Comparison of ENCODE assay signal across 7 cellular contexts in the genomic region with DNA sequence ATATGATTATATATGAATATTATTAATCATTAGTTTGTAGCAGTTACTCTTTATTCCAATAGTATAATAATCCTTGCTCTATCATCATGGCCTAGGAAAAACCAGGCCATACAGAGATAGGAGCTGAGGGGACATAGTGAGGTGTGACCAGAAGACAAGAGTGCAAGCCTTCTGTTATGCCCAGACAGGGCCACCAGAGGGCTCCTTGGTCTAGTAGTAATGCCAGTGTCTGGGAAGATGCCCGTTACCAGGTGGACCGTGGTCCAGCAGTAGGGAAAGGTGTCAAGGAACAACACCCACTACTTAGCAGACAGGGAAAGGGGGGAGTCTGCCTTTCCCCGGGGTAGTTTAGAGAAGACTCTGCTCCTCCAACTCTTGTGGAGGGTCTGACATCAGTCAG.
DNase-seq lines count a peak whose midpoint lies in the region; ATAC-seq and TF ChIP-seq lines count a peak whose summit lies in the region.
"Not testable (repeated sequence)": the region's sequence is repeated elsewhere in the genome, so short reads cannot be mapped to it uniquely, and the experiment has no call there.

No MANE protein-coding gene starts in this region.

- ATAC-seq in DND-41 (ENCODE audit: insufficient read depth, low read depth); PC-3; activated CD8-positive, alpha-beta T cell treated with anti-CD3 and anti-CD28 coated beads for 36 hours: not testable (repeated sequence)

- peaks cover 50% of the 10 kb centered on the region for H3K9me3 Mint-ChIP-seq in activated CD8-positive, alpha-beta T cell treated with anti-CD3 and anti-CD28 coated beads for 36 hours

- H3K27me3 ChIP-seq in DND-41 (ENCODE audit: insufficient read depth, low read length, poor library complexity); PC-3 (ENCODE audit: low read length): not testable (repeated sequence)

- H3K27ac ChIP-seq in 22Rv1; DND-41 (ENCODE audit: low read length); PC-3 (ENCODE audit: low read length): not testable (repeated sequence)

- peak; percentile 14; the same call in 1 of the 2 replicates for TF ChIP-seq CTCF in 22Rv1 (IDR thresholded peaks at IDR 0.05)
- peak; percentile 20 for TF ChIP-seq CTCF in DND-41 (IDR thresholded peaks at IDR 0.05; ENCODE audit: borderline replicate concordance, extremely low read depth, low read length, poor library complexity, severe bottlenecking)
- peak; percentile 4 for TF ChIP-seq CTCF in HFF-Myc (IDR thresholded peaks at IDR 0.05; ENCODE audit: low read depth, low read length, missing control alignments)
- 0 out of 2 replicates have a peak, but pooled peaks have one; percentile 18 for TF ChIP-seq CTCF in PC-3 (conservative IDR thresholded peaks at IDR 0.05; ENCODE audit: low read depth, low read length)
- TF ChIP-seq CTCF in activated CD8-positive, alpha-beta T cell treated with anti-CD3 and anti-CD28 coated beads for 36 hours (IDR thresholded peaks at IDR 0.05) = not testable (repeated sequence)

- not testable (repeated sequence) for DNase-seq in DND-41; HFF-Myc (ENCODE audit: extremely low read depth, low read depth); PC-3
- peak; percentile 0 for DNase-seq in NCI-H526 treated with DMSO at 0.1 percent for 48 hours (lab: John Stamatoyannopoulos, UW)
- peak; percentile 3 for DNase-seq in activated CD8-positive, alpha-beta T cell treated with anti-CD3 and anti-CD28 coated beads for 36 hours
- peak; percentile 1 for DNase-seq in stimulated activated CD4-positive, alpha-beta T cell treated with anti-CD3 and anti-CD28 coated beads, Interleukin-15, amount 100 ng/mL, for 24 hours

- H3K9me2 ChIP-seq in PC-3 (replicated peaks; ENCODE audit: low read length) = not testable (repeated sequence)

- H4K20me1 ChIP-seq in DND-41 (ENCODE audit: insufficient read depth, low read length); PC-3 (ENCODE audit: low read length): not testable (repeated sequence)

- not testable (repeated sequence) for H3K36me3 ChIP-seq in DND-41 (ENCODE audit: insufficient read depth, low read length); PC-3 (ENCODE audit: low read depth, low read length)

- H3F3A ChIP-seq in PC-3 (ENCODE audit: low read length, unreplicated experiment) = not testable (repeated sequence)

- H3K4me1 ChIP-seq in DND-41 (ENCODE audit: insufficient read depth, low read length); PC-3 (ENCODE audit: insufficient read depth, low read length): not testable (repeated sequence)

- H3K36me3 Mint-ChIP-seq in activated CD8-positive, alpha-beta T cell treated with anti-CD3 and anti-CD28 coated beads for 36 hours (ENCODE audit: low read depth) = not testable (repeated sequence)

- intact Hi-C loops in PC-3 (cut with micrococcal nuclease); activated CD8-positive, alpha-beta T cell treated with anti-CD3 and anti-CD28 coated beads for 36 hours (cut with micrococcal nuclease): not testable (repeated sequence)

- not testable (repeated sequence) for H3K4me2 ChIP-seq in DND-41 (ENCODE audit: insufficient read depth, low read length); PC-3 (ENCODE audit: low read length)

- not testable (repeated sequence) for H3K4me3 Mint-ChIP-seq in activated CD8-positive, alpha-beta T cell treated with anti-CD3 and anti-CD28 coated beads for 36 hours

- not testable (repeated sequence) for H2AFZ ChIP-seq in DND-41 (ENCODE audit: low read depth, low read length); PC-3 (ENCODE audit: low read length)

- not testable (repeated sequence) for H3K27ac Mint-ChIP-seq in activated CD8-positive, alpha-beta T cell treated with anti-CD3 and anti-CD28 coated beads for 36 hours

- not testable (repeated sequence) for BruUV-seq in PC-3 (replicated peaks; lab: Mats Ljungman, UMichigan)

- H3K4me1 Mint-ChIP-seq in activated CD8-positive, alpha-beta T cell treated with anti-CD3 and anti-CD28 coated beads for 36 hours (ENCODE audit: low read depth) = not testable (repeated sequence)

- not testable (repeated sequence) for H3K79me2 ChIP-seq in DND-41 (ENCODE audit: insufficient read depth, low read length); PC-3 (ENCODE audit: low read length)

- not testable (repeated sequence) for H3K9ac ChIP-seq in DND-41 (ENCODE audit: low read depth, low read length); PC-3 (ENCODE audit: low read length)

- H3K4me3 ChIP-seq in DND-41 (ENCODE audit: low read depth in 1 of 2, low read length in 2 of 2); HFF-Myc (replicated peaks; ENCODE audit: low read depth, low read length); PC-3 (ENCODE audit: low read length): not testable (repeated sequence)

- not testable (repeated sequence) for H3K27me3 Mint-ChIP-seq in activated CD8-positive, alpha-beta T cell treated with anti-CD3 and anti-CD28 coated beads for 36 hours

- peaks cover 18% of the 10 kb centered on the region for H3K9me3 ChIP-seq in DND-41 (ENCODE audit: insufficient read depth, low read length, severe bottlenecking)
- peaks cover 79% of the 10 kb centered on the region for H3K9me3 ChIP-seq in PC-3 (ENCODE audit: low read length)

- POLR2A ChIA-PET in PC-3 (lab: Charles Lee; ENCODE audit: unreplicated experiment); activated CD8-positive, alpha-beta T cell treated with anti-CD3 and anti-CD28 coated beads for 36 hours (lab: Charles Lee): not testable (repeated sequence)

- CTCF ChIA-PET in PC-3 (lab: Charles Lee); activated CD8-positive, alpha-beta T cell treated with anti-CD3 and anti-CD28 coated beads for 36 hours (lab: Charles Lee): not testable (repeated sequence)
